8 cellular contexts compared by ENCODE assay signal in genomic region chr17:74601944-74602572, GRCh38. TPM values are rescaled to one million over a fixed set of nuclear protein-coding genes. Genes with fewer than 3 reads are reported as not detected.
DNase-seq lines count a peak whose midpoint lies in the region; ATAC-seq, FAIRE-seq and TF ChIP-seq lines count a peak whose summit lies in the region.

No MANE protein-coding gene starts in this region.

- peaks cover 0 to 10% (median 0%) of the 10 kb centered on the region in 11 experiments; a peak in 2 of 22 replicates for H3K36me3 ChIP-seq in BLaER1 treated with 17β-estradiol and CSF1 and Interleukin-3, amounts not matched to agents 10 nM and 100 nM
- H3K36me3 ChIP-seq in bronchial epithelial cell (ENCODE audit: control insufficient read depth, insufficient read depth, low read length) (no peaks in the 10 kb centered on the region), mesenchymal stem cell (ENCODE audit: control insufficient read depth in 1 of 2, insufficient read depth in 2 of 2, low read depth in 1 of 2, low read length in 2 of 2) (no peaks in the 10 kb centered on the region)

- TF ChIP-seq CTCF in GM12872 (IDR thresholded peaks at IDR 0.05; ENCODE audit: insufficient read depth, low read depth, low read length) = peak; percentile 78
- TF ChIP-seq CTCF in bronchial epithelial cell (IDR thresholded peaks at IDR 0.05; ENCODE audit: insufficient read depth, low read length, severe bottlenecking) = peak; percentile 68

- H2BK120ac ChIP-seq in mesenchymal stem cell (ENCODE audit: low read depth, low read length) = no peak overlapping the region

- peaks cover 0 to 29% (median 0%) of the 10 kb centered on the region in 11 experiments; a peak in 7 of 22 replicates for H4K20me1 ChIP-seq in BLaER1 treated with 17β-estradiol and CSF1 and Interleukin-3, amounts not matched to agents 10 nM and 100 nM

- DNase-seq in NOMO-1 treated with DMSO at 0.1 percent for 48 hours (lab: John Stamatoyannopoulos, UW; ENCODE audit: unreplicated experiment) = peak; percentile 56
- DNase-seq in bronchial epithelial cell (ENCODE audit: low read depth) = peak; percentile 22
- peak; percentile 20 for DNase-seq in mesenchymal stem cell

- no peak overlapping the region for H3K4ac ChIP-seq in mesenchymal stem cell (ENCODE audit: low read depth in 1 of 2, low read length in 2 of 2)

- peak overlapping the region; percentile 80 to 98 (median 92) for H3K4me2 ChIP-seq in BLaER1 treated with 17β-estradiol and CSF1 and Interleukin-3, amounts not matched to agents 10 nM and 100 nM
- no peak overlapping the region for H3K4me2 ChIP-seq in mesenchymal stem cell (ENCODE audit: low read length, poor library complexity, severe bottlenecking)

- no peak overlapping the region for H4K8ac ChIP-seq in mesenchymal stem cell (ENCODE audit: low read length)

- 56% methylated on average over 9 of the region's 12 CpGs for WGBS in mesenchymal stem cell

- H2AFZ ChIP-seq in mesenchymal stem cell (ENCODE audit: low read depth, low read length) = no peak overlapping the region

- H2BK5ac ChIP-seq in mesenchymal stem cell (ENCODE audit: low read depth, low read length, poor library complexity, severe bottlenecking) = no peak overlapping the region

- FAIRE-seq in bronchial epithelial cell (lab: Jason Lieb, UNC) = no peak

- H3K4me1 ChIP-seq in BLaER1 treated with 17β-estradiol and CSF1 and Interleukin-3, amounts not matched to agents 10 nM and 100 nM = peaks cover 84 to 100% (median 99%) of the 10 kb centered on the region in 10 experiments
- H3K4me1 ChIP-seq in mesenchymal stem cell (ENCODE audit: control insufficient read depth, insufficient read depth, low read depth, low read length) = no peaks in the 10 kb centered on the region

- H4K91ac ChIP-seq in mesenchymal stem cell (ENCODE audit: low read length) = no peak overlapping the region

- H3K79me1 ChIP-seq in mesenchymal stem cell (replicated peaks; ENCODE audit: low read length, poor library complexity, severe bottlenecking) = no peaks in the 10 kb centered on the region

- H2BK12ac ChIP-seq in mesenchymal stem cell (ENCODE audit: low read length in 2 of 2) = no peak overlapping the region

- H3K27me3 ChIP-seq in BLaER1 treated with 17β-estradiol and CSF1 and Interleukin-3, amounts not matched to agents 10 nM and 100 nM = peaks cover 0 to 45% (median 20%) of the 10 kb centered on the region in 11 experiments; a peak in 16 of 22 replicates
- H3K27me3 ChIP-seq in bronchial epithelial cell (ENCODE audit: control insufficient read depth, insufficient read depth, low read length) (peaks cover 6% of the 10 kb centered on the region), mesenchymal stem cell (ENCODE audit: control insufficient read depth in 1 of 2, insufficient read depth in 1 of 2, low read length in 2 of 2) (peaks cover 35 to 72% of the 10 kb centered on the region in 2 experiments)

- no peak overlapping the region for H3K23ac ChIP-seq in mesenchymal stem cell (ENCODE audit: low read length in 2 of 2)

- H3K9me3 ChIP-seq in BLaER1 treated with 17β-estradiol and CSF1 and Interleukin-3, amounts not matched to agents 10 nM and 100 nM (replicated peaks in 1 of 11) = peaks cover 3 to 16% (median 6%) of the 10 kb centered on the region in 11 experiments; a peak in 15 of 22 replicates
- H3K9me3 ChIP-seq in mesenchymal stem cell (ENCODE audit: control insufficient read depth, low read length) = no peaks in the 10 kb centered on the region

- ATAC-seq in HG03135 (IDR thresholded peaks at IDR 0.05; ENCODE audit: unreplicated experiment) (no peak), HG02642 (IDR thresholded peaks at IDR 0.05; ENCODE audit: poor library complexity, unreplicated experiment) (no peak), GM18520 (IDR thresholded peaks at IDR 0.05; ENCODE audit: unreplicated experiment) (no peak)

- no peak overlapping the region for H2BK15ac ChIP-seq in mesenchymal stem cell (ENCODE audit: low read depth, poor library complexity, severe bottlenecking)

- H3K4me3 ChIP-seq in BLaER1 treated with 17β-estradiol and CSF1 and Interleukin-3, amounts not matched to agents 10 nM and 100 nM = peak overlapping the region in 4 of 10 experiments; percentile 9 to 40 (median 33); a peak in 9 of 20 replicates
- H3K4me3 ChIP-seq in bronchial epithelial cell (ENCODE audit: low read depth, low read length) (no peak overlapping the region), mesenchymal stem cell (ENCODE audit: insufficient read depth in 1 of 2, low read depth in 1 of 2, low read length in 2 of 2) (no peak overlapping the region)

- H3K27ac ChIP-seq in BLaER1 treated with 17β-estradiol and CSF1 and Interleukin-3, amounts not matched to agents 10 nM and 100 nM = peak overlapping the region in 7 of 11 experiments; percentile 10 to 85 (median 78); a peak in 9 of 22 replicates
- H3K27ac ChIP-seq in mesenchymal stem cell (ENCODE audit: low read length, poor library complexity, severe bottlenecking) = no peak overlapping the region

- H3K18ac ChIP-seq in mesenchymal stem cell (ENCODE audit: low read depth in 1 of 2, low read length in 2 of 2) = no peak overlapping the region

- no peak overlapping the region for H2AK5ac ChIP-seq in mesenchymal stem cell (ENCODE audit: low read length, severe bottlenecking)

- peak overlapping the region in 1 of 2 experiments; percentile 6 for H3K14ac ChIP-seq in mesenchymal stem cell (ENCODE audit: low read length in 2 of 2)

- peak overlapping the region in 7 of 11 experiments; percentile 21 to 75 (median 68); a peak in 10 of 22 replicates for H3K9ac ChIP-seq in BLaER1 treated with 17β-estradiol and CSF1 and Interleukin-3, amounts not matched to agents 10 nM and 100 nM
- no peak overlapping the region for H3K9ac ChIP-seq in mesenchymal stem cell (ENCODE audit: low read length)

RNA-seq across cellular contexts. Expression of gene CD300LD, which starts 10.0 kb away (rescaled TPM):
- total RNA-seq in bronchial epithelial cell = not detected in 2 replicates
- not detected for polyA plus RNA-seq in mesenchymal stem cell (2013, experiment 1 of 2)
- not detected for polyA plus RNA-seq in mesenchymal stem cell (2013, experiment 2 of 2)

RNA-seq across cellular contexts. Expression of gene CD300E, which starts 21.5 kb away (rescaled TPM):
- total RNA-seq in bronchial epithelial cell = not detected in 2 replicates
- not detected for polyA plus RNA-seq in mesenchymal stem cell (2013, experiment 1 of 2)
- not detected for polyA plus RNA-seq in mesenchymal stem cell (2013, experiment 2 of 2)

RNA-seq across cellular contexts. Expression of gene CD300H, which starts 34.7 kb away (rescaled TPM):
- not detected in 2 replicates for total RNA-seq in bronchial epithelial cell
- not detected for polyA plus RNA-seq in mesenchymal stem cell (2013, experiment 1 of 2)
- polyA plus RNA-seq in mesenchymal stem cell (2013, experiment 2 of 2) = not detected

RNA-seq across cellular contexts. Expression of gene CD300C, which starts 56.1 kb away (rescaled TPM):
- not detected in 2 replicates for total RNA-seq in bronchial epithelial cell
- not detected for polyA plus RNA-seq in mesenchymal stem cell (2013, experiment 1 of 2)
- polyA plus RNA-seq in mesenchymal stem cell (2013, experiment 2 of 2) = not detected
